In genomic region chr3:158109804-158110657, GRCh38 we compare ENCODE assay signal across 1 cellular context.
A peak's percentile ranks its signal among the peaks of the same experiment; 100 is the strongest.
TF ChIP-seq lines count a peak whose summit lies in the region.

RSRC1 (plus strand) TSS chr3:158110089; CDS start chr3:158122105, 12,016 bp downstream.

TF ChIP-seq in HEK293, 187 proteins besides CTCF, POLR2A, EP300 and RAD21 (continued from another document and continues in another):
- TF ChIP-seq ZNF645 (tag by site-specific recombination; IDR thresholded peaks at IDR 0.05) (no peak), ATF2 (tag by site-specific recombination; IDR thresholded peaks at IDR 0.05; ENCODE audit: low read depth) (0 out of 2 replicates have a peak, but pooled peaks have one; percentile 17), ZFP3 (tag by site-specific recombination; IDR thresholded peaks at IDR 0.05; ENCODE audit: low read depth) (no peak), ZNF16 (tag by site-specific recombination; IDR thresholded peaks at IDR 0.05; ENCODE audit: low read depth) (no peak), ZSCAN4 (tag by site-specific recombination; IDR thresholded peaks at IDR 0.05) (no peak), ZNF560 (tag by site-specific recombination; IDR thresholded peaks at IDR 0.05; ENCODE audit: borderline replicate concordance) (no peak), ZNF280D (tag by site-specific recombination; IDR thresholded peaks at IDR 0.05) (no peak), ZNF302 (tag by site-specific recombination; IDR thresholded peaks at IDR 0.05; ENCODE audit: low read depth) (no peak), ZNF350 (tag by site-specific recombination; IDR thresholded peaks at IDR 0.05) (no peak), ZFP37 (tag by site-specific recombination; IDR thresholded peaks at IDR 0.05) (peak; percentile 91), ZNF521 (tag by site-specific recombination; IDR thresholded peaks at IDR 0.05) (no peak), REPIN1 (tag by site-specific recombination; IDR thresholded peaks at IDR 0.05; ENCODE audit: low read depth) (no peak), SP2 (tag by site-specific recombination; IDR thresholded peaks at IDR 0.05) (peak; percentile 34), GLI2 (tag by site-specific recombination; IDR thresholded peaks at IDR 0.05; ENCODE audit: borderline replicate concordance, low read depth) (no peak), ZNF248 (tag by site-specific recombination; IDR thresholded peaks at IDR 0.05) (no peak), ZSCAN23 (tag by site-specific recombination; IDR thresholded peaks at IDR 0.05) (no peak), ZNF292 (tag by site-specific recombination; IDR thresholded peaks at IDR 0.05; ENCODE audit: borderline replicate concordance, low read depth) (no peak), ZNF600 (tag by site-specific recombination; IDR thresholded peaks at IDR 0.05) (peak; percentile 84), TRIM28 (IDR thresholded peaks at IDR 0.05; ENCODE audit: borderline replicate concordance, low read length) (peak; percentile 73), ZNF837 (tag by site-specific recombination; IDR thresholded peaks at IDR 0.05) (no peak), GLI4 (tag by site-specific recombination; IDR thresholded peaks at IDR 0.05) (no peak), ZNF18 (tag by site-specific recombination; IDR thresholded peaks at IDR 0.05) (0 out of 2 replicates have a peak, but pooled peaks have one; percentile 54), ZNF391 (tag by site-specific recombination; IDR thresholded peaks at IDR 0.05; ENCODE audit: borderline replicate concordance, low read depth) (no peak; the same call in 1 of the 2 replicates), ZNF501 (tag by site-specific recombination; IDR thresholded peaks at IDR 0.05) (peak; percentile 96), REST (tag by site-specific recombination; IDR thresholded peaks at IDR 0.05) (no peak; the same call in 1 of the 2 replicates), ZNF76 (tag by site-specific recombination; IDR thresholded peaks at IDR 0.05; ENCODE audit: borderline replicate concordance, low read depth) (peak; percentile 14; the same call in 1 of the 2 replicates), ZNF513 (tag by site-specific recombination; IDR thresholded peaks at IDR 0.05) (no peak), BCL11B (tag by site-specific recombination; IDR thresholded peaks at IDR 0.05; ENCODE audit: low read depth) (peak; percentile 56; the same call in 1 of the 2 replicates), ZNF214 (tag by site-specific recombination; IDR thresholded peaks at IDR 0.05; ENCODE audit: borderline replicate concordance) (no peak), ZNF146 (tag by site-specific recombination; IDR thresholded peaks at IDR 0.05) (no peak), ZNF112 (tag by site-specific recombination; IDR thresholded peaks at IDR 0.05) (no peak), HIC1 (tag by site-specific recombination; IDR thresholded peaks at IDR 0.05) (peak; percentile 29), ZNF529 (tag by site-specific recombination; IDR thresholded peaks at IDR 0.05; ENCODE audit: insufficient replicate concordance) (no peak), ZXDB (tag by site-specific recombination; IDR thresholded peaks at IDR 0.05) (peak; percentile 85; the same call in 1 of the 2 replicates), ZNF274 (IDR thresholded peaks at IDR 0.05; ENCODE audit: low read length) (no peak), ZNF274 (tag by site-specific recombination; IDR thresholded peaks at IDR 0.05; ENCODE audit: borderline replicate concordance) (no peak), ZNF114 (tag by site-specific recombination; IDR thresholded peaks at IDR 0.05) (no peak), ELK4 (IDR thresholded peaks at IDR 0.05; ENCODE audit: borderline replicate concordance, low read depth, low read length) (no peak), SETDB1 (IDR thresholded peaks at IDR 0.05; ENCODE audit: insufficient read length, low read length) (peak; percentile 52), GLIS2 (tag by site-specific recombination; IDR thresholded peaks at IDR 0.05) (peak; percentile 91), EGR2 (tag by site-specific recombination; IDR thresholded peaks at IDR 0.05; ENCODE audit: low read depth) (0 out of 2 replicates have a peak, but pooled peaks have one; percentile 33), ZNF776 (tag by site-specific recombination; IDR thresholded peaks at IDR 0.05; ENCODE audit: borderline replicate concordance) (no peak), PBX3 (CRISPR knock-in tag; IDR thresholded peaks at IDR 0.05) (no peak)
